Comparison of ENCODE assay signal across 23 cellular contexts in genomic region chr19:46723023-46723461, GRCh38. TPM values are rescaled to one million over a fixed set of nuclear protein-coding genes. Genes with fewer than 3 reads are reported as not detected.
DNase-seq lines count a peak whose midpoint lies in the region; ATAC-seq and TF ChIP-seq lines count a peak whose summit lies in the region.
"Had no signal": no experiment of that assay in that cellular context is flagged by ENCODE, and none has a peak within 500 bp of the region (broad histone marks: within the 10 kb centered on the region; RNA-seq: fewer than 3 reads in every experiment).

No MANE protein-coding gene starts in this region.

- peaks cover 77 to 85% (median 82%) of the 10 kb centered on the region in 11 experiments for H3K36me3 ChIP-seq in BLaER1 treated with 17β-estradiol and CSF1 and Interleukin-3, amounts not matched to agents 10 nM and 100 nM
- H3K36me3 ChIP-seq: neural progenitor cell had no signal

- H3K9me3 Mint-ChIP-seq in natural killer cell: no peaks in the 10 kb centered on the region
- H3K9me3 Mint-ChIP-seq in CD4-positive, alpha-beta T cell: no peaks in the 10 kb centered on the region
- H3K9me3 Mint-ChIP-seq: CD8-positive, alpha-beta memory T cell; H9; neural progenitor cell had no signal

- POLR2A ChIA-PET in RWPE1 (lab: Yijun Ruan, JAX; ENCODE audit: low non-redundant PET): no interaction called here
- POLR2A ChIA-PET in CD4-positive, alpha-beta T cell (lab: Charles Lee): interaction anchor here (0.6 kb wide), 1 partner anchor 1029 kb away, joined by 6 read pairs; no protein-coding TSS in a partner anchor

- no peaks in the 10 kb centered on the region for H3K27me3 Mint-ChIP-seq in natural killer cell (ENCODE audit: low read depth in 2 of 2)
- H3K27me3 Mint-ChIP-seq in CD4-positive, alpha-beta T cell: no peaks in the 10 kb centered on the region
- H3K27me3 Mint-ChIP-seq: CD8-positive, alpha-beta memory T cell had no signal

- peak; percentile 68 to 75 (median 72) for ATAC-seq in natural killer cell
- no peak for ATAC-seq in CD4-positive, alpha-beta T cell (ENCODE audit: poor library complexity)
- ATAC-seq: left colon, psoas muscle had no signal

- peak overlapping the region; percentile 88 to 99 (median 97) for H3K4me2 ChIP-seq in BLaER1 treated with 17β-estradiol and CSF1 and Interleukin-3, amounts not matched to agents 10 nM and 100 nM
- H3K4me2 ChIP-seq: neural progenitor cell had no signal

- peak overlapping the region; percentile 75 for H3K4me3 Mint-ChIP-seq in natural killer cell
- no peak overlapping the region for H3K4me3 Mint-ChIP-seq in CD4-positive, alpha-beta T cell
- H3K4me3 Mint-ChIP-seq: H9, neural progenitor cell had no signal

- peak overlapping the region in 8 of 10 experiments; percentile 10 to 93 (median 88); a peak in 14 of 20 replicates for H3K4me3 ChIP-seq in BLaER1 treated with 17β-estradiol and CSF1 and Interleukin-3, amounts not matched to agents 10 nM and 100 nM
- H3K4me3 ChIP-seq: esophagus squamous epithelium, neural progenitor cell, psoas muscle had no signal

- peaks cover 38 to 60% of the 10 kb centered on the region in 2 donors for H3K4me1 Mint-ChIP-seq in natural killer cell
- H3K4me1 Mint-ChIP-seq in CD4-positive, alpha-beta T cell (ENCODE audit: low read depth): peaks cover 20% of the 10 kb centered on the region

- no peaks in the 10 kb centered on the region for H3K36me3 Mint-ChIP-seq in natural killer cell
- peaks cover 58% of the 10 kb centered on the region for H3K36me3 Mint-ChIP-seq in CD4-positive, alpha-beta T cell (ENCODE audit: low read depth)

- peaks cover 52 to 100% (median 76%) of the 10 kb centered on the region in 11 experiments for H4K20me1 ChIP-seq in BLaER1 treated with 17β-estradiol and CSF1 and Interleukin-3, amounts not matched to agents 10 nM and 100 nM

- intact Hi-C loops in natural killer cell (cut with micrococcal nuclease): no loop called here
- intact Hi-C loops in CD4-positive, alpha-beta T cell (cut with DNase I, micrococcal nuclease): no loop called here

- DNase-seq in RWPE1 (ENCODE audit: low spot score): no peak
- peak; percentile 48 for DNase-seq in natural killer cell
- no peak for DNase-seq in activated CD4-positive, CD25-positive, alpha-beta regulatory T cell treated with anti-CD3 and anti-CD28 coated beads, Interleukin-2, amount 50 U/mL, for 72 hours
- DNase-seq in medulla oblongata (ENCODE audit: extremely low spot score): no peak
- DNase-seq in CD4-positive, alpha-beta T cell: no peak
- DNase-seq: activated naive CD4-positive, alpha-beta T cell treated with Interleukin-2 at 50 U/mL for 16 hours; activated T-cell treated with anti-CD3 and anti-CD28 coated beads, Interleukin-2, amount 50 U/mL, for 1 hour; anterior cingulate cortex; CD8-positive, alpha-beta memory T cell; DMS53; effector memory CD4-positive, alpha-beta T cell; esophagus squamous epithelium; H9; left colon; midbrain; NCI-H146; NCI-H69; OCI-M1; stimulated activated CD4-positive, alpha-beta T cell treated with anti-CD3 and anti-CD28 coated beads, Interleukin-4, amount 100 ng/mL, for 4 hours; substantia nigra had no signal

- no peaks in the 10 kb centered on the region for H3K9me3 ChIP-seq in BLaER1 treated with 17β-estradiol and CSF1 and Interleukin-3, amounts not matched to agents 10 nM and 100 nM (replicated peaks in 1 of 11)
- no peaks in the 10 kb centered on the region for H3K9me3 ChIP-seq in CD4-positive, alpha-beta T cell (ENCODE audit: control insufficient read depth, low read length)
- H3K9me3 ChIP-seq: esophagus squamous epithelium, psoas muscle had no signal

- H3K27ac ChIP-seq in BLaER1 treated with 17β-estradiol and CSF1 and Interleukin-3, amounts not matched to agents 10 nM and 100 nM: peak overlapping the region in 10 of 11 experiments; percentile 13 to 95 (median 88); a peak in 18 of 22 replicates
- peak overlapping the region; percentile 93 for H3K27ac ChIP-seq in RWPE1
- H3K27ac ChIP-seq in CD4-positive, alpha-beta T cell (ENCODE audit: low read depth, low read length): no peak overlapping the region
- H3K27ac ChIP-seq: neural progenitor cell, psoas muscle had no signal

- no peaks in the 10 kb centered on the region for H3K27me3 ChIP-seq in BLaER1 treated with 17β-estradiol and CSF1 and Interleukin-3, amounts not matched to agents 10 nM and 100 nM
- H3K27me3 ChIP-seq in CD4-positive, alpha-beta T cell (ENCODE audit: control insufficient read depth, insufficient read depth, low read length): no peaks in the 10 kb centered on the region
- H3K27me3 ChIP-seq: esophagus squamous epithelium, neural progenitor cell had no signal

- peaks cover 91 to 100% (median 100%) of the 10 kb centered on the region in 10 experiments for H3K4me1 ChIP-seq in BLaER1 treated with 17β-estradiol and CSF1 and Interleukin-3, amounts not matched to agents 10 nM and 100 nM
- H3K4me1 ChIP-seq: neural progenitor cell, psoas muscle had no signal

- peak overlapping the region in 1 of 2 donors; percentile 71 for H3K27ac Mint-ChIP-seq in natural killer cell
- no peak overlapping the region for H3K27ac Mint-ChIP-seq in CD4-positive, alpha-beta T cell
- H3K27ac Mint-ChIP-seq: CD8-positive, alpha-beta memory T cell; H9; neural progenitor cell had no signal

- H3K9ac ChIP-seq in BLaER1 treated with 17β-estradiol and CSF1 and Interleukin-3, amounts not matched to agents 10 nM and 100 nM: peak overlapping the region in 10 of 11 experiments; percentile 51 to 93 (median 88); a peak in 19 of 22 replicates
- H3K9ac ChIP-seq: neural progenitor cell had no signal

- TF ChIP-seq CTCF in RWPE1 (conservative IDR thresholded peaks at IDR 0.05; ENCODE audit: low read depth) (no peak), natural killer cell (IDR thresholded peaks at IDR 0.05) (no peak)
- TF ChIP-seq CTCF in CD4-positive, alpha-beta T cell (IDR thresholded peaks at IDR 0.05): no peak

- CTCF ChIA-PET in RWPE1 (lab: Yijun Ruan, JAX): interaction anchor here (0.6 kb wide), 1 partner anchor 9 kb away, joined by 4 read pairs; no protein-coding TSS in a partner anchor
- CTCF ChIA-PET in CD4-positive, alpha-beta T cell (lab: Charles Lee): no interaction called here

RNA-seq across cellular contexts. Expression of gene PRKD2, which starts 6.1 kb away (rescaled TPM):
- total RNA-seq in natural killer cell: 100 to 1,000 TPM; 179 to 216 (median 203) TPM
- 100 to 1,000 TPM; 105 to 113 TPM for total RNA-seq in CD4-positive, alpha-beta T cell

RNA-seq across cellular contexts. Expression of gene FKRP, which starts 22.8 kb away (rescaled TPM):
- 10 to 100 TPM; 19.1 to 23.3 (median 19.8) TPM for total RNA-seq in natural killer cell
- total RNA-seq in CD4-positive, alpha-beta T cell: 10 to 100 TPM; 19.0 to 20.2 TPM

RNA-seq across cellular contexts. Expression of gene STRN4, which starts 23.2 kb away (rescaled TPM):
- total RNA-seq in natural killer cell: 100 to 1,000 TPM; 125 to 152 (median 125) TPM
- 10 to 100 TPM; 90.0 to 94.0 TPM for total RNA-seq in CD4-positive, alpha-beta T cell
